In genomic region chr20:19676202-19676601, GRCh38 we compare ENCODE assay signal across 27 cellular contexts.
"Had no signal": no experiment of that assay in that cellular context is flagged by ENCODE, and none has a peak within 500 bp of the region (broad histone marks: within the 10 kb centered on the region; RNA-seq: fewer than 3 reads in every experiment).

No MANE protein-coding gene starts in this region.

- H3K9me3 ChIP-seq: stomach, suprapubic skin, testis, thoracic aorta, thyroid gland, tibial artery, tibial nerve, transverse colon, upper lobe of left lung, upper lobe of right lung, uterus, vagina had no signal

- H3K27me3 ChIP-seq: stomach, suprapubic skin, testis, thyroid gland, tibial artery, tibial nerve, transverse colon, upper lobe of left lung, upper lobe of right lung, uterus, vagina had no signal

- FAIRE-seq: urothelium cell line had no signal

- H3K4me3 ChIP-seq: stomach, suprapubic skin, testis, thoracic aorta, thyroid gland, tibial artery, tibial nerve, transverse colon, upper lobe of left lung, upper lobe of right lung, uterus, vagina had no signal

- H3K27ac ChIP-seq: stomach, suprapubic skin, testis, thoracic aorta, thyroid gland, tibial artery, tibial nerve, transverse colon, upper lobe of left lung, upper lobe of right lung, uterus, vagina had no signal

- ATAC-seq: stimulated activated effector memory CD8-positive, alpha-beta T cell treated with anti-CD3 and anti-CD28 coated beads, Interleukin-12 subunit alpha, Interleukin-12 subunit beta, amount 100 ng/mL, for 72 hours; stimulated activated memory B cell treated with anti-CD40 and anti-IgM and Interleukin-4, amounts not matched to agents 10 μg/mL and 1 μg/mL and 100 μg/mL, for 72 hours; stimulated activated naive B cell treated with anti-CD40 and anti-IgM and Interleukin-4, amounts not matched to agents 10 μg/mL and 1 μg/mL and 100 μg/mL, for 72 hours; stimulated activated naive CD8-positive, alpha-beta T cell treated with anti-CD3 and anti-CD28 coated beads, Interleukin-15, amount 100 ng/mL, for 72 hours; stimulated activated naive CD8-positive, alpha-beta T cell treated with anti-CD3 and anti-CD28 coated beads, Interleukin-15, Interleukin-2, amounts not matched to agents 100 U/mL and 50 U/mL, for 24 hours; upper lobe of right lung had no signal

- H3K36me3 ChIP-seq: stomach, suprapubic skin, thoracic aorta, thyroid gland, tibial artery, tibial nerve, transverse colon, upper lobe of left lung, upper lobe of right lung, uterus, vagina had no signal

- H3K4me1 ChIP-seq: suprapubic skin, testis, thyroid gland, tibial artery, tibial nerve, upper lobe of left lung, upper lobe of right lung, uterus, vagina had no signal

- DNase-seq: stimulated activated CD4-positive, alpha-beta T cell treated with anti-CD3 and anti-CD28 coated beads, Interleukin-2, amount 100 ng/mL, for 48 hours; stimulated activated CD4-positive, alpha-beta T cell treated with anti-CD3 and anti-CD28 coated beads, Interleukin-4, amount 100 ng/mL, for 1 hour; stimulated activated CD4-positive, alpha-beta T cell treated with anti-CD3 and anti-CD28 coated beads, Interleukin-4, amount 100 ng/mL, for 24 hours; stimulated activated CD4-positive, alpha-beta T cell treated with anti-CD3 and anti-CD28 coated beads, Interleukin-4, amount 100 ng/mL, for 4 hours; stimulated activated CD8-positive, alpha-beta memory T cell treated with anti-CD3 and anti-CD28 coated beads, Interleukin-4, amount 100 ng/mL, for 48 hours; stimulated activated naive B cell treated with anti-CD40 and anti-IgM and Interleukin-4, amounts not matched to agents 10 μg/mL and 1 μg/mL and 100 μg/mL, for 72 hours; stimulated activated naive CD4-positive, alpha-beta T cell; stimulated activated naive CD4-positive, alpha-beta T cell treated with Interleukin-2 at 50 U/mL for 16 hours; stimulated activated naive CD8-positive, alpha-beta T cell treated with anti-CD3 and anti-CD28 coated beads, Interleukin-15, amount 100 ng/mL, for 72 hours; stimulated activated naive CD8-positive, alpha-beta T cell treated with anti-CD3 and anti-CD28 coated beads, Interleukin-15, Interleukin-2, amounts not matched to agents 100 U/mL and 50 U/mL, for 24 hours; stomach; substantia nigra; testis; thyroid gland; tibial artery; transverse colon; trophoblast cell; upper lobe of left lung; upper lobe of right lung; uterus had no signal
